Comparison of ENCODE assay signal across 17 cellular contexts in the genomic region with DNA sequence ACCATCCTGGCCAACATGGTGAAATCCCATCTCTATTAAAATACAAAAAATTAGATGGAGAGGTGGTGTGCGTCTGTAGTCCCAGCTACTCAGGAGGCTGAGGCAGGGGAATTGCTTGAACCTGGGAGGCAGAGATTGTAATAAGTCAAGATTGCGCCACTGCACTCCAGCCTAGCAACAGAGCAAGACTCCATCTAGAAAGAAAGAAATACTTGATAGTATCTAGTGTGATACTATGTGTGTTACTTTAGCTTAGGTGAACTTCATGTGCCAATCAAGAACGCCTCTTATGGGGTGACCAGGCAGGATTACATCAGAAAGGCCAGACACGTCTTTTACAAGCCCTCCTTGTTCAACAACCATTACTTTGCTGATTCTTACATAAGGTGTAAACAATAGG.
DNase-seq lines count a peak whose midpoint lies in the region; ATAC-seq and TF ChIP-seq lines count a peak whose summit lies in the region.
"Had no signal": no experiment of that assay in that cellular context is flagged by ENCODE, and none has a peak within 500 bp of the region (broad histone marks: within the 10 kb centered on the region; RNA-seq: fewer than 3 reads in every experiment).

No MANE protein-coding gene starts in this region.

- H3K4me3 ChIP-seq in GM23338 (no peak overlapping the region), Karpas-422 (ENCODE audit: low read length) (0 out of 2 replicates have a peak overlapping the region, but pooled peaks have one; percentile 2), mesenchymal stem cell (ENCODE audit: insufficient read depth in 1 of 2, low read depth in 1 of 2, low read length in 2 of 2) (no peak overlapping the region), upper lobe of right lung (no peak overlapping the region)
- H3K4me3 ChIP-seq: A549; BLaER1 treated with 17β-estradiol and CSF1 and Interleukin-3, amounts not matched to agents 10 nM and 100 nM had no signal

- peak overlapping the region; percentile 38; the same call in 1 of the 2 replicates for H2AFZ ChIP-seq in GM23338
- H2AFZ ChIP-seq in Karpas-422 (ENCODE audit: low read length) = no peak overlapping the region
- H2AFZ ChIP-seq in mesenchymal stem cell (ENCODE audit: low read depth, low read length) = no peak overlapping the region

- no peak for DNase-seq in GM23338 (ENCODE audit: low spot score)
- no peak for DNase-seq in Karpas-422
- no peak for DNase-seq in mesenchymal stem cell
- DNase-seq in upper lobe of right lung = no peak
- DNase-seq in NCI-H82 (lab: John Stamatoyannopoulos, UW) = no peak
- DNase-seq: AML-193; Caco-2; Calu3; CD4-positive, alpha-beta T cell; CD8-positive, alpha-beta T cell; DMS79 treated with DMSO at 0.1 percent for 48 hours had no signal

- H3K14ac ChIP-seq in mesenchymal stem cell (ENCODE audit: low read length in 2 of 2) = no peak overlapping the region

- H2BK12ac ChIP-seq in mesenchymal stem cell (ENCODE audit: low read length in 2 of 2) = peak overlapping the region in 1 of 2 experiments; percentile 10

- intact Hi-C loops in upper lobe of right lung (cut with DNase I) = no loop called here

- no peak for TF ChIP-seq CTCF in GM23338 (conservative IDR thresholded peaks at IDR 0.05; ENCODE audit: low read depth in 2 of 2)
- TF ChIP-seq CTCF in upper lobe of right lung (IDR thresholded peaks at IDR 0.05) = no peak

- H3K79me2 ChIP-seq in GM23338 (replicated peaks; ENCODE audit: insufficient read depth) (no peaks in the 10 kb centered on the region), Karpas-422 (ENCODE audit: low read length) (no peaks in the 10 kb centered on the region)

- ATAC-seq in GM23338 = no peak
- ATAC-seq in HG03342 (IDR thresholded peaks at IDR 0.05; ENCODE audit: unreplicated experiment) = no peak
- no peak for ATAC-seq in upper lobe of right lung
- ATAC-seq: A549; CD8-positive, alpha-beta T cell had no signal

- no peak overlapping the region for H2BK15ac ChIP-seq in mesenchymal stem cell (ENCODE audit: low read depth, poor library complexity, severe bottlenecking)

- H3K4me1 Mint-ChIP-seq in GM23338 = peaks cover 15% of the 10 kb centered on the region
- H3K4me1 Mint-ChIP-seq: B cell had no signal

- peaks cover 7% of the 10 kb centered on the region; the same call in 1 of the 2 replicates for H3K36me3 ChIP-seq in GM23338 (ENCODE audit: insufficient read depth)
- H3K36me3 ChIP-seq in Karpas-422 (ENCODE audit: insufficient read depth, low read length) = no peaks in the 10 kb centered on the region
- H3K36me3 ChIP-seq in mesenchymal stem cell (ENCODE audit: control insufficient read depth in 1 of 2, insufficient read depth in 2 of 2, low read depth in 1 of 2, low read length in 2 of 2) = peaks cover 0 to 3% of the 10 kb centered on the region in 2 experiments
- H3K36me3 ChIP-seq in upper lobe of right lung = no peaks in the 10 kb centered on the region
- H3K36me3 ChIP-seq: BLaER1 treated with 17β-estradiol and CSF1 and Interleukin-3, amounts not matched to agents 10 nM and 100 nM had no signal

- H2BK5ac ChIP-seq in mesenchymal stem cell (ENCODE audit: low read depth, low read length, poor library complexity, severe bottlenecking) = no peak overlapping the region

- no peaks in the 10 kb centered on the region for H3F3A ChIP-seq in GM23338 (replicated peaks; ENCODE audit: low read depth)

- H2BK120ac ChIP-seq in mesenchymal stem cell (ENCODE audit: low read depth, low read length) = no peak overlapping the region

- peaks cover 43% of the 10 kb centered on the region for H3K36me3 Mint-ChIP-seq in GM23338 (ENCODE audit: low read depth)
- H3K36me3 Mint-ChIP-seq: CD8-positive, alpha-beta T cell had no signal

- H4K20me1 ChIP-seq in GM23338 (replicated peaks; ENCODE audit: insufficient read depth) = no peaks in the 10 kb centered on the region
- no peaks in the 10 kb centered on the region for H4K20me1 ChIP-seq in Karpas-422 (ENCODE audit: insufficient read depth, low read depth, low read length)
- H4K20me1 ChIP-seq: BLaER1 treated with 17β-estradiol and CSF1 and Interleukin-3, amounts not matched to agents 10 nM and 100 nM had no signal

- H3K9ac ChIP-seq in Karpas-422 (ENCODE audit: low read length) (no peak overlapping the region), mesenchymal stem cell (ENCODE audit: low read length) (no peak overlapping the region)
- H3K9ac ChIP-seq: BLaER1 treated with 17β-estradiol and CSF1 and Interleukin-3, amounts not matched to agents 10 nM and 100 nM had no signal

- no peak overlapping the region for H4K8ac ChIP-seq in mesenchymal stem cell (ENCODE audit: low read length)

- H3K4me1 ChIP-seq in GM23338 (ENCODE audit: insufficient read depth) = peaks cover 8% of the 10 kb centered on the region
- H3K4me1 ChIP-seq in Karpas-422 (ENCODE audit: low read length) = peaks cover 12% of the 10 kb centered on the region
- no peaks in the 10 kb centered on the region for H3K4me1 ChIP-seq in mesenchymal stem cell (ENCODE audit: control insufficient read depth, insufficient read depth, low read depth, low read length)
- H3K4me1 ChIP-seq in upper lobe of right lung = no peaks in the 10 kb centered on the region
- H3K4me1 ChIP-seq: A549, Caco-2 had no signal

- H3K4me3 Mint-ChIP-seq in GM23338 = no peak overlapping the region
- H3K4me3 Mint-ChIP-seq: B cell; CD4-positive, alpha-beta T cell; CD8-positive, alpha-beta T cell had no signal

- H3K9me3 ChIP-seq in Karpas-422 (ENCODE audit: low read length) (peaks cover 5% of the 10 kb centered on the region; the same call in 1 of the 2 replicates), mesenchymal stem cell (ENCODE audit: control insufficient read depth, low read length) (no peaks in the 10 kb centered on the region), upper lobe of right lung (no peaks in the 10 kb centered on the region)

- H3K9me3 Mint-ChIP-seq in GM23338 = peaks cover 40% of the 10 kb centered on the region
- H3K9me3 Mint-ChIP-seq: CD4-positive, alpha-beta T cell had no signal

- H3K27me3 Mint-ChIP-seq in GM23338 (ENCODE audit: insufficient read depth, low read depth, poor library complexity) = peaks cover 9% of the 10 kb centered on the region

- no peak overlapping the region for H3K27ac Mint-ChIP-seq in GM23338
- H3K27ac Mint-ChIP-seq: B cell; CD4-positive, alpha-beta T cell; CD8-positive, alpha-beta T cell had no signal

- no peak overlapping the region for H4K91ac ChIP-seq in mesenchymal stem cell (ENCODE audit: low read length)

- peak overlapping the region; percentile 89 for H2AK5ac ChIP-seq in mesenchymal stem cell (ENCODE audit: low read length, severe bottlenecking)

- H3K27ac ChIP-seq in GM23338 (ENCODE audit: low read depth) (no peak overlapping the region), Karpas-422 (ENCODE audit: low read length) (no peak overlapping the region), mesenchymal stem cell (ENCODE audit: low read length, poor library complexity, severe bottlenecking) (no peak overlapping the region), upper lobe of right lung (no peak overlapping the region)
- H3K27ac ChIP-seq: 22Rv1; A549; BLaER1 treated with 17β-estradiol and CSF1 and Interleukin-3, amounts not matched to agents 10 nM and 100 nM; C4-2B had no signal

- H3K9me2 ChIP-seq in GM23338 (ENCODE audit: insufficient read depth) = peaks cover 16% of the 10 kb centered on the region; the same call in 1 of the 2 replicates
- H3K9me2 ChIP-seq in Karpas-422 (replicated peaks; ENCODE audit: insufficient read depth, low read length) = no peaks in the 10 kb centered on the region

- no peaks in the 10 kb centered on the region for H3K27me3 ChIP-seq in GM23338 (ENCODE audit: insufficient read depth)
- no peaks in the 10 kb centered on the region for H3K27me3 ChIP-seq in Karpas-422 (ENCODE audit: low read length)
- no peaks in the 10 kb centered on the region for H3K27me3 ChIP-seq in mesenchymal stem cell (ENCODE audit: control insufficient read depth in 1 of 2, insufficient read depth in 1 of 2, low read length in 2 of 2)
- no peaks in the 10 kb centered on the region for H3K27me3 ChIP-seq in upper lobe of right lung
- H3K27me3 ChIP-seq: BLaER1 treated with 17β-estradiol and CSF1 and Interleukin-3, amounts not matched to agents 10 nM and 100 nM had no signal

- no peaks in the 10 kb centered on the region for H3K79me1 ChIP-seq in mesenchymal stem cell (replicated peaks; ENCODE audit: low read length, poor library complexity, severe bottlenecking)

- H3K4ac ChIP-seq in mesenchymal stem cell (ENCODE audit: low read depth in 1 of 2, low read length in 2 of 2) = no peak overlapping the region

- H3K4me2 ChIP-seq in GM23338 = no peak overlapping the region
- H3K4me2 ChIP-seq in Karpas-422 (ENCODE audit: low read depth, low read length, poor library complexity, severe bottlenecking) = peak overlapping the region; percentile 29
- H3K4me2 ChIP-seq in mesenchymal stem cell (ENCODE audit: low read length, poor library complexity, severe bottlenecking) = no peak overlapping the region
- H3K4me2 ChIP-seq: A549; BLaER1 treated with 17β-estradiol and CSF1 and Interleukin-3, amounts not matched to agents 10 nM and 100 nM had no signal

- 100% methylated on average over 3 of the region's 4 CpGs for WGBS in mesenchymal stem cell

- no peak overlapping the region for H3K18ac ChIP-seq in mesenchymal stem cell (ENCODE audit: low read depth in 1 of 2, low read length in 2 of 2)

- no peak overlapping the region for H3K23ac ChIP-seq in mesenchymal stem cell (ENCODE audit: low read length in 2 of 2)

TF ChIP-seq in GM23338, 12 proteins besides CTCF, POLR2A, EP300 and RAD21 (continues in another document):
- TF ChIP-seq ZNF114 (CRISPR knock-in tag; IDR thresholded peaks at IDR 0.05) = no peak
